In genomic region chr2:233288663-233289062, GRCh38 we compare ENCODE assay signal across 14 cellular contexts. TPM values are rescaled to one million over a fixed set of nuclear protein-coding genes. Genes with fewer than 3 reads are reported as not detected.
DNase-seq lines count a peak whose midpoint lies in the region; ATAC-seq and TF ChIP-seq lines count a peak whose summit lies in the region.
"Had no signal": no experiment of that assay in that cellular context is flagged by ENCODE, and none has a peak within 500 bp of the region (broad histone marks: within the 10 kb centered on the region; RNA-seq: fewer than 3 reads in every experiment).

No MANE protein-coding gene starts in this region.

- intact Hi-C loops in left ventricle myocardium inferior (cut with micrococcal nuclease) = no loop called here

- no peaks in the 10 kb centered on the region for H3K9me3 ChIP-seq in left ventricle myocardium inferior (replicated peaks)
- H3K9me3 ChIP-seq: colonic mucosa had no signal

- peaks cover 8% of the 10 kb centered on the region for H3K4me1 Mint-ChIP-seq in activated T-cell treated with anti-CD3 and anti-CD28 coated beads, Interleukin-2, amount 50 U/mL, for 24 hours (ENCODE audit: low read depth)
- peaks cover 3% of the 10 kb centered on the region for H3K4me1 Mint-ChIP-seq in stimulated activated effector memory CD8-positive, alpha-beta T cell treated with anti-CD3 and anti-CD28 coated beads, Interleukin-12 subunit alpha, Interleukin-12 subunit beta, amount 100 ng/mL, for 72 hours

- no peak for TF ChIP-seq CTCF in left ventricle myocardium inferior (IDR thresholded peaks at IDR 0.05; ENCODE audit: borderline replicate concordance)

- peaks cover 96% of the 10 kb centered on the region for H3K36me3 Mint-ChIP-seq in activated T-cell treated with anti-CD3 and anti-CD28 coated beads, Interleukin-2, amount 50 U/mL, for 24 hours (ENCODE audit: low read depth)
- peaks cover 100% of the 10 kb centered on the region for H3K36me3 Mint-ChIP-seq in stimulated activated effector memory CD8-positive, alpha-beta T cell treated with anti-CD3 and anti-CD28 coated beads, Interleukin-12 subunit alpha, Interleukin-12 subunit beta, amount 100 ng/mL, for 72 hours

- ATAC-seq in stimulated activated effector memory CD8-positive, alpha-beta T cell treated with anti-CD3 and anti-CD28 coated beads, Interleukin-12 subunit alpha, Interleukin-12 subunit beta, amount 100 ng/mL, for 72 hours = no peak

- no peaks in the 10 kb centered on the region for H3K4me1 ChIP-seq in left ventricle myocardium inferior
- H3K4me1 ChIP-seq: colonic mucosa had no signal

- no peaks in the 10 kb centered on the region for H3K27me3 ChIP-seq in left ventricle myocardium inferior (ENCODE audit: low read depth)
- H3K27me3 ChIP-seq: colonic mucosa had no signal

- H3K27me3 Mint-ChIP-seq in activated T-cell treated with anti-CD3 and anti-CD28 coated beads, Interleukin-2, amount 50 U/mL, for 24 hours = no peaks in the 10 kb centered on the region
- H3K27me3 Mint-ChIP-seq: IgD-negative memory B cell had no signal

- peak overlapping the region; percentile 64 for H3K27ac Mint-ChIP-seq in activated T-cell treated with anti-CD3 and anti-CD28 coated beads, Interleukin-2, amount 50 U/mL, for 24 hours
- H3K27ac Mint-ChIP-seq in stimulated activated effector memory CD8-positive, alpha-beta T cell treated with anti-CD3 and anti-CD28 coated beads, Interleukin-12 subunit alpha, Interleukin-12 subunit beta, amount 100 ng/mL, for 72 hours = peak overlapping the region; percentile 72

- peaks cover 95% of the 10 kb centered on the region for H3K36me3 ChIP-seq in left ventricle myocardium inferior

- no peak overlapping the region for H3K4me3 Mint-ChIP-seq in activated T-cell treated with anti-CD3 and anti-CD28 coated beads, Interleukin-2, amount 50 U/mL, for 24 hours
- H3K4me3 Mint-ChIP-seq in stimulated activated effector memory CD8-positive, alpha-beta T cell treated with anti-CD3 and anti-CD28 coated beads, Interleukin-12 subunit alpha, Interleukin-12 subunit beta, amount 100 ng/mL, for 72 hours = no peak overlapping the region
- H3K4me3 Mint-ChIP-seq: IgD-negative memory B cell had no signal

- no peak overlapping the region for H3K27ac ChIP-seq in left ventricle myocardium inferior (replicated peaks)
- H3K27ac ChIP-seq: colonic mucosa had no signal

- H3K4me3 ChIP-seq in left ventricle myocardium inferior = no peak overlapping the region
- H3K4me3 ChIP-seq: colonic mucosa had no signal

- peak; percentile 11 for DNase-seq in activated T-cell treated with anti-CD3 and anti-CD28 coated beads, Interleukin-2, amount 50 U/mL, for 24 hours
- no peak for DNase-seq in activated T-cell treated with anti-CD3 and anti-CD28 coated beads for 4 hours
- peak; percentile 85 for DNase-seq in NCI-H69 (lab: John Stamatoyannopoulos, UW)
- peak; percentile 9 for DNase-seq in fibroblast of peridontal ligament (ENCODE audit: extremely low read depth)
- no peak for DNase-seq in stimulated activated effector memory CD8-positive, alpha-beta T cell treated with anti-CD3 and anti-CD28 coated beads, Interleukin-12 subunit alpha, Interleukin-12 subunit beta, amount 100 ng/mL, for 72 hours (ENCODE audit: low spot score in 2 of 2)
- DNase-seq in NCI-H2029 (lab: John Stamatoyannopoulos, UW) = no peak
- DNase-seq in Kasumi-1 (lab: John Stamatoyannopoulos, UW) = no peak
- no peak for DNase-seq in left ventricle myocardium inferior
- DNase-seq: amniotic stem cell, colonic mucosa, NCI-H1694 had no signal

- H3K9me3 Mint-ChIP-seq in activated T-cell treated with anti-CD3 and anti-CD28 coated beads, Interleukin-2, amount 50 U/mL, for 24 hours = no peaks in the 10 kb centered on the region
- H3K9me3 Mint-ChIP-seq in stimulated activated effector memory CD8-positive, alpha-beta T cell treated with anti-CD3 and anti-CD28 coated beads, Interleukin-12 subunit alpha, Interleukin-12 subunit beta, amount 100 ng/mL, for 72 hours = no peaks in the 10 kb centered on the region
- H3K9me3 Mint-ChIP-seq: IgD-negative memory B cell had no signal

RNA-seq across cellular contexts. Expression of gene SAG, which starts 19.0 kb away (rescaled TPM):
- not detected for total RNA-seq in left ventricle myocardium inferior
- total RNA-seq: Daoy, posterior vena cava had no signal

RNA-seq across cellular contexts. Expression of gene ATG16L1, which starts 37.2 kb away (rescaled TPM):
- 18.6 TPM for total RNA-seq in left ventricle myocardium inferior

Comparison
In these comparisons a context has a peak if more than half of its experiments do, and no peak if none do; other contexts are left out.
1. DNase-seq: peak in activated T-cell treated with anti-CD3 and anti-CD28 coated beads, Interleukin-2, amount 50 U/mL, for 24 hours (single experiment), NCI-H69 (single experiment) and fibroblast of peridontal ligament (single experiment); none in activated T-cell treated with anti-CD3 and anti-CD28 coated beads for 4 hours (single experiment), stimulated activated effector memory CD8-positive, alpha-beta T cell treated with anti-CD3 and anti-CD28 coated beads, Interleukin-12 subunit alpha, Interleukin-12 subunit beta, amount 100 ng/mL, for 72 hours (0 of 2), NCI-H2029 (single experiment), Kasumi-1 (0 of 2) and left ventricle myocardium inferior (single experiment).